19 cellular contexts compared by ENCODE assay signal in genomic region chr1:176877557-176877956, GRCh38.
"Had no signal": no experiment of that assay in that cellular context is flagged by ENCODE, and none has a peak within 500 bp of the region (broad histone marks: within the 10 kb centered on the region; RNA-seq: fewer than 3 reads in every experiment).

No MANE protein-coding gene starts in this region.

- ATAC-seq: Panc1, PC-3, T-cell had no signal

- H3K4me1 Mint-ChIP-seq: IgD-negative memory B cell, T-cell had no signal

- H3K4me3 Mint-ChIP-seq: IgD-negative memory B cell; T-cell; T-helper 1 cell treated with Interleukin-12 subunit alpha and Interleukin-12 subunit beta and Interleukin-4 antibody, amounts not matched to agents 30 μg/mL and 1 μg/mL, for 36 hours had no signal

- H3K9me3 Mint-ChIP-seq: IgD-negative memory B cell; T-cell; T-helper 1 cell treated with Interleukin-12 subunit alpha and Interleukin-12 subunit beta and Interleukin-4 antibody, amounts not matched to agents 30 μg/mL and 1 μg/mL, for 36 hours had no signal

- H3K27ac Mint-ChIP-seq: T-cell; T-helper 1 cell treated with Interleukin-12 subunit alpha and Interleukin-12 subunit beta and Interleukin-4 antibody, amounts not matched to agents 30 μg/mL and 1 μg/mL, for 36 hours had no signal

- DNase-seq: KBM-7; MV-4-11; NCI-H1048; NCI-H1436; NCI-H187; NCI-H2029; NCI-H2081 treated with DMSO at 0.1 percent for 48 hours; NCI-H2171; NCI-H524; NCI-H748 treated with DMSO at 0.1 percent for 48 hours; NK-92 treated with Interleukin-12 subunit alpha and Interleukin-12 subunit beta, amount 100 ng/mL, for 24 hours; PC-3; SHP77; SK-N-SH; SW 1271; T-cell had no signal

- H3K36me3 Mint-ChIP-seq: IgD-negative memory B cell, T-cell had no signal

- H3K27me3 Mint-ChIP-seq: IgD-negative memory B cell had no signal
